ENCODE assay signal across 16 cellular contexts in the genomic region with DNA sequence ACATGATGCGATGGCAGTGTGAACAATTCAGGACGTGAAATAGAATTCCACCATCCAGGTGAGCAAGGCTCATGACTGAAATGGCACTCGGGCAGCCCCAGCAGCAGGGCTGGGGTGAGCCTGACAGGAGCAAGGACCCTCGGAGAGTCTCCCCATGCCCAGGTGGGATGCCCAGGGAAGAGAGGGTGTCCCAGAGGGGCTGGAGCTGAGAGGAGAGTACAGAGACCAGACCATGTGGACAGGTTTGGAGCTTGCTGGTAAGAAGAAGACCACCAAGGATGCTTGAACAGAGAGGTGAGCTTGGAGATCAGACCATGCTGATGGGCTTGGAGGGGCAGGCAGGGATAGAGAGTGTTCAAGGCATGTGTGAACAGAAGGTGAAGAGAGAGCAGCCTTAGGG.
"Had no signal": no experiment of that assay in that cellular context is flagged by ENCODE, and none has a peak within 500 bp of the region (broad histone marks: within the 10 kb centered on the region; RNA-seq: fewer than 3 reads in every experiment).

No MANE protein-coding gene starts in this region.

- H3K4me2 ChIP-seq: SK-N-SH had no signal

- DNase-seq: activated B cell treated with CpG ODN at 0.5 μM for 24 hours; activated CD4-positive, alpha-beta T cell treated with anti-CD3 and anti-CD28 coated beads, Interleukin-2, amount 10 ng/mL, durations not matched to agents 7 days and 5 days; activated gamma-delta T cell; activated T-cell treated with anti-CD3 and anti-CD28 coated beads, Interleukin-2, amount 50 U/mL, for 1 hour; amygdala; endodermal cell; left lung; natural killer cell; SK-N-SH; stimulated activated CD4-positive, alpha-beta T cell treated with anti-CD3 and anti-CD28 coated beads, Interleukin-4, amount 100 ng/mL, for 1 hour; stimulated activated CD8-positive, alpha-beta memory T cell treated with anti-CD3 and anti-CD28 coated beads, Interleukin-4, amount 100 ng/mL, for 48 hours; stimulated activated naive CD8-positive, alpha-beta T cell treated with anti-CD3 and anti-CD28 coated beads, Interleukin-15, Interleukin-2, amounts not matched to agents 100 U/mL and 50 U/mL, for 24 hours; testis had no signal

- H3K36me3 ChIP-seq: left lung, vagina had no signal

- H3K4me3 ChIP-seq: left lung, testis, vagina had no signal

- H3K9me3 ChIP-seq: left lung, SK-N-SH, testis, vagina had no signal

- H3K4me1 ChIP-seq: testis, vagina had no signal

- H3K4me3 Mint-ChIP-seq: activated B cell treated with CpG ODN at 0.5 μM for 24 hours; activated CD4-positive, alpha-beta T cell treated with anti-CD3 and anti-CD28 coated beads, Interleukin-2, amount 10 ng/mL, durations not matched to agents 7 days and 5 days; activated naive CD8-positive, alpha-beta T cell; brain; endodermal cell; natural killer cell had no signal

- H3K27me3 ChIP-seq: testis, vagina had no signal

- H3K27ac Mint-ChIP-seq: activated B cell treated with CpG ODN at 0.5 μM for 24 hours; activated CD4-positive, alpha-beta T cell treated with anti-CD3 and anti-CD28 coated beads, Interleukin-2, amount 10 ng/mL, durations not matched to agents 7 days and 5 days; activated naive CD8-positive, alpha-beta T cell; brain; endodermal cell; natural killer cell had no signal

- H3K4me1 Mint-ChIP-seq: activated B cell treated with CpG ODN at 0.5 μM for 24 hours; activated CD4-positive, alpha-beta T cell treated with anti-CD3 and anti-CD28 coated beads, Interleukin-2, amount 10 ng/mL, durations not matched to agents 7 days and 5 days; brain; endodermal cell; natural killer cell had no signal

- H3K9ac ChIP-seq: SK-N-SH had no signal

- H3K9me3 Mint-ChIP-seq: activated B cell treated with CpG ODN at 0.5 μM for 24 hours; activated CD4-positive, alpha-beta T cell treated with anti-CD3 and anti-CD28 coated beads, Interleukin-2, amount 10 ng/mL, durations not matched to agents 7 days and 5 days; brain; endodermal cell; natural killer cell had no signal

- H3K27ac ChIP-seq: testis, vagina had no signal

- ATAC-seq: left lung; natural killer cell; stimulated activated naive CD8-positive, alpha-beta T cell treated with anti-CD3 and anti-CD28 coated beads, Interleukin-15, Interleukin-2, amounts not matched to agents 100 U/mL and 50 U/mL, for 24 hours had no signal

- H3K36me3 Mint-ChIP-seq: activated naive CD8-positive, alpha-beta T cell; brain; natural killer cell had no signal
